8 cellular contexts compared by ENCODE assay signal in genomic region chr19:29724102-29724641, GRCh38. TPM values are rescaled to one million over a fixed set of nuclear protein-coding genes. Genes with fewer than 3 reads are reported as not detected.
DNase-seq lines count a peak whose midpoint lies in the region; ATAC-seq lines count a peak whose summit lies in the region.

No MANE protein-coding gene starts in this region.

- H3K36me3 ChIP-seq in iPS-15b (ENCODE audit: control insufficient read depth, insufficient read depth, low read length) = no peaks in the 10 kb centered on the region

- peak overlapping the region; percentile 54 for H3K9ac ChIP-seq in iPS-15b (ENCODE audit: low read depth, low read length)

- H3K4me3 ChIP-seq in iPS-15b (ENCODE audit: low read depth, low read length) = peak overlapping the region; percentile 26

- no peak overlapping the region for H3K27ac Mint-ChIP-seq in activated naive CD8-positive, alpha-beta T cell treated with anti-CD3 and anti-CD28 coated beads for 36 hours
- H3K27ac Mint-ChIP-seq in stimulated activated naive CD8-positive, alpha-beta T cell treated with anti-CD3 and anti-CD28 coated beads, Interleukin-15, Interleukin-2, amounts not matched to agents 100 ng/mL and 50 ng/mL, for 24 hours = peak overlapping the region; percentile 49

- DNase-seq in AG08395 (ENCODE audit: low spot score) (peak; percentile 12), KG1 (lab: John Stamatoyannopoulos, UW) (peak; percentile 27)
- DNase-seq in activated naive CD8-positive, alpha-beta T cell treated with anti-CD3 and anti-CD28 coated beads for 36 hours = peak; percentile 57
- no peak for DNase-seq in NK-92 treated with Interleukin-12 subunit alpha and Interleukin-12 subunit beta, amount 100 ng/mL, for 24 hours (lab: John Stamatoyannopoulos, UW)

- no peak for ATAC-seq in GM19395 (IDR thresholded peaks at IDR 0.05; ENCODE audit: unreplicated experiment)
- ATAC-seq in GM21360 (IDR thresholded peaks at IDR 0.05; ENCODE audit: unreplicated experiment) = no peak

- no peaks in the 10 kb centered on the region for H3K9me3 ChIP-seq in iPS-15b (ENCODE audit: control insufficient read depth, insufficient read depth, low read length)

- peak overlapping the region; percentile 63 for H3K4me3 Mint-ChIP-seq in activated naive CD8-positive, alpha-beta T cell treated with anti-CD3 and anti-CD28 coated beads for 36 hours
- peak overlapping the region; percentile 51 for H3K4me3 Mint-ChIP-seq in stimulated activated naive CD8-positive, alpha-beta T cell treated with anti-CD3 and anti-CD28 coated beads, Interleukin-15, Interleukin-2, amounts not matched to agents 100 ng/mL and 50 ng/mL, for 24 hours

- H3K36me3 Mint-ChIP-seq in activated naive CD8-positive, alpha-beta T cell treated with anti-CD3 and anti-CD28 coated beads for 36 hours = no peaks in the 10 kb centered on the region
- H3K36me3 Mint-ChIP-seq in stimulated activated naive CD8-positive, alpha-beta T cell treated with anti-CD3 and anti-CD28 coated beads, Interleukin-15, Interleukin-2, amounts not matched to agents 100 ng/mL and 50 ng/mL, for 24 hours (ENCODE audit: low read depth) = no peaks in the 10 kb centered on the region

- peaks cover 17% of the 10 kb centered on the region for H3K27me3 ChIP-seq in iPS-15b (ENCODE audit: control insufficient read depth, insufficient read depth, low read length)

- peaks cover 9% of the 10 kb centered on the region for H3K4me1 Mint-ChIP-seq in activated naive CD8-positive, alpha-beta T cell treated with anti-CD3 and anti-CD28 coated beads for 36 hours
- peaks cover 14% of the 10 kb centered on the region for H3K4me1 Mint-ChIP-seq in stimulated activated naive CD8-positive, alpha-beta T cell treated with anti-CD3 and anti-CD28 coated beads, Interleukin-15, Interleukin-2, amounts not matched to agents 100 ng/mL and 50 ng/mL, for 24 hours (ENCODE audit: low read depth)

- H3K9me3 Mint-ChIP-seq in activated naive CD8-positive, alpha-beta T cell treated with anti-CD3 and anti-CD28 coated beads for 36 hours = no peaks in the 10 kb centered on the region
- H3K9me3 Mint-ChIP-seq in stimulated activated naive CD8-positive, alpha-beta T cell treated with anti-CD3 and anti-CD28 coated beads, Interleukin-15, Interleukin-2, amounts not matched to agents 100 ng/mL and 50 ng/mL, for 24 hours = no peaks in the 10 kb centered on the region

- no peaks in the 10 kb centered on the region for H3K27me3 Mint-ChIP-seq in activated naive CD8-positive, alpha-beta T cell treated with anti-CD3 and anti-CD28 coated beads for 36 hours
- H3K27me3 Mint-ChIP-seq in stimulated activated naive CD8-positive, alpha-beta T cell treated with anti-CD3 and anti-CD28 coated beads, Interleukin-15, Interleukin-2, amounts not matched to agents 100 ng/mL and 50 ng/mL, for 24 hours = peaks cover 3% of the 10 kb centered on the region

- H3K4me1 ChIP-seq in iPS-15b (ENCODE audit: control insufficient read depth, insufficient read depth, low read length) = no peaks in the 10 kb centered on the region

RNA-seq across cellular contexts. Expression of gene C19orf12, which starts 9.1 kb away (rescaled TPM):
- 10 to 100 TPM; 30.9 to 32.3 TPM for total RNA-seq in activated naive CD8-positive, alpha-beta T cell treated with anti-CD3 and anti-CD28 coated beads for 36 hours

RNA-seq across cellular contexts. Expression of gene PLEKHF1, which starts 58.9 kb away (rescaled TPM):
- total RNA-seq in activated naive CD8-positive, alpha-beta T cell treated with anti-CD3 and anti-CD28 coated beads for 36 hours = 10 to 100 TPM; 21.7 to 22.2 TPM
